In the genomic region with DNA sequence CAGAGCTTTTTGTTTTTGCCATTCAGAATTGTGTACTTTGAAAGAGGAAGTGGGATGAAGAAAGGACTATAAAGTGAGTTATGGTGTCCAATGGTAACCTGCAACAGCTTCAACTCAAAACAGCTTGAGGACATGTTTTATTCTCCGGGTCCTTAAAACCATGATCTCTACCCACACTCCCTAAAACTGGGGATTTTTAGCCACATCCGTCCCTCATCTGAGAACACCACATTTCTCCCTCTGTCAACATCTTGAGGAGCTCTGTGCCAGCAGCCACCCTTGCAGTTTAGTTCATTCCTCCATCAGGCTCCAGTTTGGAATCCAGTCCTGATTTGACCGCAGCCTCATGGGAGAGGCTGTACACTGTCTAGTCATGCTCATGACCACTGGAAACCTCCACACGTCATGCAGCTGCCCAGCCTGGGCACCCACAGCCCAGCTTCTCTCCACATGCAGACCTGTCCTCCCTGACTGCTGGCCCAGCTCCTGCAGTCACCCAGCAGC, we compare ENCODE assay signal across 9 cellular contexts.
A peak's percentile ranks its signal among the peaks of the same experiment; 100 is the strongest.
DNase-seq lines count a peak whose midpoint lies in the region; ATAC-seq and TF ChIP-seq lines count a peak whose summit lies in the region.
"Had no signal": no experiment of that assay in that cellular context is flagged by ENCODE, and none has a peak within 500 bp of the region (broad histone marks: within the 10 kb centered on the region; RNA-seq: fewer than 3 reads in every experiment).

No MANE protein-coding gene starts in this region.

- H3K4me1 Mint-ChIP-seq in GM23338: no peaks in the 10 kb centered on the region

- peaks cover 5% of the 10 kb centered on the region for H3K27me3 Mint-ChIP-seq in GM23338 (ENCODE audit: insufficient read depth, low read depth, poor library complexity)

- intact Hi-C loops in heart left ventricle (cut with DNase I): no loop called here

- H3K36me3 ChIP-seq in heart left ventricle (no peaks in the 10 kb centered on the region), GM23338 (ENCODE audit: insufficient read depth) (no peaks in the 10 kb centered on the region)

- H2AFZ ChIP-seq in GM23338: no peak overlapping the region

- H3K9me2 ChIP-seq in GM23338 (ENCODE audit: insufficient read depth): no peaks in the 10 kb centered on the region; the same call in 1 of the 2 replicates

- peaks cover 39% of the 10 kb centered on the region for H3K9me3 Mint-ChIP-seq in GM23338

- no peaks in the 10 kb centered on the region for H3K9me3 ChIP-seq in heart left ventricle

- no peaks in the 10 kb centered on the region for H4K20me1 ChIP-seq in GM23338 (replicated peaks; ENCODE audit: insufficient read depth)

- H3K4me3 ChIP-seq in heart left ventricle (no peak overlapping the region), GM23338 (no peak overlapping the region)
- H3K4me3 ChIP-seq: SK-N-MC had no signal

- H3K27ac ChIP-seq in heart left ventricle (no peak overlapping the region), GM23338 (ENCODE audit: low read depth) (no peak overlapping the region)
- H3K27ac ChIP-seq: SK-N-MC had no signal

- WGBS in heart left ventricle, 4 donors: 62 to 70% (median 65%) methylated on average over 4 of the region's 4 CpGs

- TF ChIP-seq POLR2A in heart left ventricle (IDR thresholded peaks at IDR 0.05): no peak

- no peaks in the 10 kb centered on the region for H3K79me2 ChIP-seq in GM23338 (replicated peaks; ENCODE audit: insufficient read depth)

- no peak overlapping the region for H3K27ac Mint-ChIP-seq in GM23338

- ATAC-seq in GM18868 (IDR thresholded peaks at IDR 0.05; ENCODE audit: unreplicated experiment): peak; percentile 67
- ATAC-seq in heart left ventricle: peak in 3 of 4 donors; percentile 45 to 79 (median 52)
- ATAC-seq in GM23338: no peak
- no peak for ATAC-seq in GM19467 (IDR thresholded peaks at IDR 0.05; ENCODE audit: unreplicated experiment)

- peak; percentile 71 for DNase-seq in AG20443 (ENCODE audit: low spot score)
- peak; percentile 31 for DNase-seq in RPMI7951 (ENCODE audit: low read depth)
- DNase-seq in heart left ventricle: peak in 2 of 5 donors; percentile 20 to 39
- DNase-seq in amniotic stem cell (lab: John Stamatoyannopoulos, UW): no peak
- no peak for DNase-seq in GM23338 (ENCODE audit: low spot score)
- no peak for DNase-seq in NCI-H2029 treated with DMSO at 0.1 percent for 48 hours (lab: John Stamatoyannopoulos, UW)

- H3K4me2 ChIP-seq in GM23338: no peak overlapping the region

- H3F3A ChIP-seq in GM23338 (replicated peaks; ENCODE audit: low read depth): no peaks in the 10 kb centered on the region

- H3K36me3 Mint-ChIP-seq in GM23338 (ENCODE audit: low read depth): peaks cover 15% of the 10 kb centered on the region; the same call in 2 of the 3 replicates

- H3K4me3 Mint-ChIP-seq in GM23338: no peak overlapping the region

- peaks cover 0 to 13% (median 0%) of the 10 kb centered on the region in 12 donors for H3K4me1 ChIP-seq in heart left ventricle
- H3K4me1 ChIP-seq in GM23338 (ENCODE audit: insufficient read depth): no peaks in the 10 kb centered on the region

- no peak for TF ChIP-seq CTCF in heart left ventricle (IDR thresholded peaks at IDR 0.05)
- TF ChIP-seq CTCF in GM23338 (conservative IDR thresholded peaks at IDR 0.05; ENCODE audit: low read depth in 2 of 2): no peak

- H3K27me3 ChIP-seq in heart left ventricle (no peaks in the 10 kb centered on the region), GM23338 (ENCODE audit: insufficient read depth) (no peaks in the 10 kb centered on the region)

TF ChIP-seq in GM23338, 12 proteins besides CTCF, POLR2A, EP300 and RAD21 (continues in another document):
- TF ChIP-seq, protein P1, sequence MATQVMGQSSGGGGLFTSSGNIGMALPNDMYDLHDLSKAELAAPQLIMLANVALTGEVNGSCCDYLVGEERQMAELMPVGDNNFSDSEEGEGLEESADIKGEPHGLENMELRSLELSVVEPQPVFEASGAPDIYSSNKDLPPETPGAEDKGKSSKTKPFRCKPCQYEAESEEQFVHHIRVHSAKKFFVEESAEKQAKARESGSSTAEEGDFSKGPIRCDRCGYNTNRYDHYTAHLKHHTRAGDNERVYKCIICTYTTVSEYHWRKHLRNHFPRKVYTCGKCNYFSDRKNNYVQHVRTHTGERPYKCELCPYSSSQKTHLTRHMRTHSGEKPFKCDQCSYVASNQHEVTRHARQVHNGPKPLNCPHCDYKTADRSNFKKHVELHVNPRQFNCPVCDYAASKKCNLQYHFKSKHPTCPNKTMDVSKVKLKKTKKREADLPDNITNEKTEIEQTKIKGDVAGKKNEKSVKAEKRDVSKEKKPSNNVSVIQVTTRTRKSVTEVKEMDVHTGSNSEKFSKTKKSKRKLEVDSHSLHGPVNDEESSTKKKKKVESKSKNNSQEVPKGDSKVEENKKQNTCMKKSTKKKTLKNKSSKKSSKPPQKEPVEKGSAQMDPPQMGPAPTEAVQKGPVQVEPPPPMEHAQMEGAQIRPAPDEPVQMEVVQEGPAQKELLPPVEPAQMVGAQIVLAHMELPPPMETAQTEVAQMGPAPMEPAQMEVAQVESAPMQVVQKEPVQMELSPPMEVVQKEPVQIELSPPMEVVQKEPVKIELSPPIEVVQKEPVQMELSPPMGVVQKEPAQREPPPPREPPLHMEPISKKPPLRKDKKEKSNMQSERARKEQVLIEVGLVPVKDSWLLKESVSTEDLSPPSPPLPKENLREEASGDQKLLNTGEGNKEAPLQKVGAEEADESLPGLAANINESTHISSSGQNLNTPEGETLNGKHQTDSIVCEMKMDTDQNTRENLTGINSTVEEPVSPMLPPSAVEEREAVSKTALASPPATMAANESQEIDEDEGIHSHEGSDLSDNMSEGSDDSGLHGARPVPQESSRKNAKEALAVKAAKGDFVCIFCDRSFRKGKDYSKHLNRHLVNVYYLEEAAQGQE (IDR thresholded peaks at IDR 0.05; ENCODE audit: unreplicated experiment): no peak
- TF ChIP-seq JUNB (IDR thresholded peaks at IDR 0.05; ENCODE audit: unreplicated experiment) (no peak), NANOG (IDR thresholded peaks at IDR 0.05; ENCODE audit: borderline replicate concordance) (no peak), EZH2phosphoT487 (IDR thresholded peaks at IDR 0.05; ENCODE audit: unreplicated experiment) (no peak), STAT1 (IDR thresholded peaks at IDR 0.05; ENCODE audit: unreplicated experiment) (no peak), CREB1 (CRISPR knock-in tag; IDR thresholded peaks at IDR 0.05; ENCODE audit: low read depth) (no peak), ZNF331 (CRISPR knock-in tag; IDR thresholded peaks at IDR 0.05; ENCODE audit: low read depth) (no peak), ZNF114 (CRISPR knock-in tag; IDR thresholded peaks at IDR 0.05) (no peak), POLR2AphosphoS5 (IDR thresholded peaks at IDR 0.05; ENCODE audit: low read depth) (no peak)
- TF ChIP-seq, protein P2, sequence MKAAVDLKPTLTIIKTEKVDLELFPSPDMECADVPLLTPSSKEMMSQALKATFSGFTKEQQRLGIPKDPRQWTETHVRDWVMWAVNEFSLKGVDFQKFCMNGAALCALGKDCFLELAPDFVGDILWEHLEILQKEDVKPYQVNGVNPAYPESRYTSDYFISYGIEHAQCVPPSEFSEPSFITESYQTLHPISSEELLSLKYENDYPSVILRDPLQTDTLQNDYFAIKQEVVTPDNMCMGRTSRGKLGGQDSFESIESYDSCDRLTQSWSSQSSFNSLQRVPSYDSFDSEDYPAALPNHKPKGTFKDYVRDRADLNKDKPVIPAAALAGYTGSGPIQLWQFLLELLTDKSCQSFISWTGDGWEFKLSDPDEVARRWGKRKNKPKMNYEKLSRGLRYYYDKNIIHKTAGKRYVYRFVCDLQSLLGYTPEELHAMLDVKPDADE (IDR thresholded peaks at IDR 0.05): no peak

Comparison
In these comparisons a context has a peak if more than half of its experiments do, and no peak if none do; other contexts are left out.
1. DNase-seq: peak in AG20443 (single experiment) and RPMI7951 (single experiment); none in amniotic stem cell (single experiment), GM23338 (single experiment) and NCI-H2029 treated with DMSO at 0.1 percent for 48 hours (single experiment).
2. ATAC-seq: peak in GM18868 (single experiment) and heart left ventricle (3 of 4); none in GM23338 (single experiment) and GM19467 (single experiment).